In genomic region chr11:57649826-57650738, GRCh38 we compare ENCODE assay signal across 8 cellular contexts. TPM values are rescaled to one million over a fixed set of nuclear protein-coding genes. Genes with fewer than 3 reads are reported as not detected.
DNase-seq lines count a peak whose midpoint lies in the region; ATAC-seq lines count a peak whose summit lies in the region.

TSS of gene YPEL4 (minus strand) at chr11:57649912. CDS start at chr11:57647107, 2,805 bp downstream.

- H3K4me1 ChIP-seq in ES-I3 (ENCODE audit: insufficient read depth, low read length): peaks cover 38% of the 10 kb centered on the region

- peak within 1 kb of the TSS; percentile 47 for H3K9ac ChIP-seq in ES-I3 (ENCODE audit: low read depth, low read length)

- no peaks in the 10 kb centered on the region for H3K9me3 ChIP-seq in ES-I3 (ENCODE audit: control insufficient read depth, insufficient read depth, low read length)

- ATAC-seq in GM18873 (IDR thresholded peaks at IDR 0.05; ENCODE audit: low FRiP score, unreplicated experiment) (no peak), HG03095 (IDR thresholded peaks at IDR 0.05; ENCODE audit: unreplicated experiment) (no peak)

- DNase-seq in NCI-H1105 (lab: John Stamatoyannopoulos, UW) (peak; percentile 35), lung microvascular endothelial cell (ENCODE audit: low read depth in 2 of 2) (peak; percentile 71 to 72)
- DNase-seq in activated CD8-positive, alpha-beta memory T cell treated with anti-CD3 and anti-CD28 coated beads for 4 hours (ENCODE audit: low read depth in 2 of 2): peak; percentile 38 to 43
- peak; percentile 79 for DNase-seq in effector CD8-positive, alpha-beta T cell (lab: John Stamatoyannopoulos, UW)
- DNase-seq in stimulated activated CD8-positive, alpha-beta memory T cell treated with anti-CD3 and anti-CD28 coated beads, Interleukin-4, amount 100 ng/mL, for 1 hour (ENCODE audit: low read depth in 2 of 2, low spot score in 1 of 2): peak; percentile 28 to 39

- H3K36me3 ChIP-seq in ES-I3 (ENCODE audit: insufficient read depth, low read length): no peaks in the 10 kb centered on the region

RNA-seq across cellular contexts. Expression of gene YPEL4, which starts in this region (rescaled TPM):
- total RNA-seq in lung microvascular endothelial cell: under 0.01 TPM in 2 replicates

Comparison
In these comparisons a context has a peak if more than half of its experiments do, and no peak if none do; other contexts are left out.
1. Peak in DNase-seq in lung microvascular endothelial cell; RNA of the gene not detected or under 1 TPM.